27 cellular contexts compared by ENCODE assay signal in genomic region chr9:133457233-133457632, GRCh38. TPM values are rescaled to one million over a fixed set of nuclear protein-coding genes. Genes with fewer than 3 reads are reported as not detected.
A peak's percentile ranks its signal among the peaks of the same experiment; 100 is the strongest.
DNase-seq lines count a peak whose midpoint lies in the region; ATAC-seq and TF ChIP-seq lines count a peak whose summit lies in the region.
"Had no signal": no experiment of that assay in that cellular context is flagged by ENCODE, and none has a peak within 500 bp of the region (broad histone marks: within the 10 kb centered on the region; RNA-seq: fewer than 3 reads in every experiment).

No MANE protein-coding gene starts in this region.

- H3K36me3 Mint-ChIP-seq in H9 (ENCODE audit: insufficient read depth in 1 of 3, low read depth in 3 of 3) = no peaks in the 10 kb centered on the region
- H3K36me3 Mint-ChIP-seq: CD8-positive, alpha-beta T cell had no signal

- H3K14ac ChIP-seq in H9 (ENCODE audit: insufficient read depth, low read length) = no peak overlapping the region

- H3K27me3 ChIP-seq in H9 (ENCODE audit: insufficient read depth, low read length) = no peaks in the 10 kb centered on the region
- H3K27me3 ChIP-seq in WERI-Rb-1 (ENCODE audit: insufficient read depth, low read depth, severe bottlenecking) = no peaks in the 10 kb centered on the region
- no peaks in the 10 kb centered on the region for H3K27me3 ChIP-seq in esophagus squamous epithelium

- no peak overlapping the region for H4K5ac ChIP-seq in H9 (ENCODE audit: insufficient read length, low read depth, low read length)

- H2BK12ac ChIP-seq in H9 (ENCODE audit: insufficient read length, low read depth, low read length) = no peak overlapping the region

- no peaks in the 10 kb centered on the region for H4K20me1 ChIP-seq in H9 (ENCODE audit: control insufficient read depth, insufficient read depth, insufficient read length)

- H3T11ph ChIP-seq in H9 (ENCODE audit: low read length) = no peak overlapping the region

- no peak overlapping the region for H3K27ac Mint-ChIP-seq in H9
- H3K27ac Mint-ChIP-seq: B cell; CD8-positive, alpha-beta T cell; HFFc6 had no signal

- no peaks in the 10 kb centered on the region for H3K9me3 ChIP-seq in H9 (ENCODE audit: control insufficient read depth, low read depth, low read length)
- no peaks in the 10 kb centered on the region for H3K9me3 ChIP-seq in WERI-Rb-1 (ENCODE audit: severe bottlenecking)
- no peaks in the 10 kb centered on the region for H3K9me3 ChIP-seq in esophagus squamous epithelium
- H3K9me3 ChIP-seq: HAP-1 had no signal

- no peaks in the 10 kb centered on the region; the same call in 1 of the 2 replicates for H3K36me3 ChIP-seq in WERI-Rb-1
- H3K36me3 ChIP-seq in esophagus squamous epithelium = no peaks in the 10 kb centered on the region
- H3K36me3 ChIP-seq: HAP-1 had no signal

- H3K79me2 ChIP-seq in H9 (ENCODE audit: insufficient read depth, low read length) = no peaks in the 10 kb centered on the region

- H3K79me1 ChIP-seq in H9 (ENCODE audit: insufficient read depth, low read depth, low read length, poor library complexity, severe bottlenecking) = no peaks in the 10 kb centered on the region

- H3K27me3 Mint-ChIP-seq in H9 (ENCODE audit: low read depth) = peaks cover 8% of the 10 kb centered on the region
- H3K27me3 Mint-ChIP-seq: B cell had no signal

- no peak overlapping the region for H3K23ac ChIP-seq in H9 (ENCODE audit: insufficient read length, low read depth, low read length)

- peak; percentile 69 for DNase-seq in H9
- DNase-seq in WERI-Rb-1 = peak; percentile 49
- peak; percentile 40 for DNase-seq in iPS-NIHi7 (ENCODE audit: extremely low spot score)
- no peak for DNase-seq in NCI-H82 (lab: John Stamatoyannopoulos, UW)
- DNase-seq in HuH-7.5 (ENCODE audit: low spot score) = no peak
- DNase-seq in esophagus squamous epithelium (lab: John Stamatoyannopoulos, UW) = no peak
- DNase-seq: CD8-positive, alpha-beta T cell; DMS 273 treated with DMSO at 0.1 percent for 48 hours; DMS79; EL; GF-D8; HFFc6; NCI-H1092; NCI-H1417 treated with DMSO at 0.1 percent for 48 hours; NCI-H187; NCI-H2081 treated with DMSO at 0.1 percent for 48 hours; NCI-H2171; NCI-H226; NCI-H510A treated with DMSO at 0.1 percent for 48 hours; NCI-H774; NK-92 treated with Interleukin-12 subunit alpha and Interleukin-12 subunit beta, amount 100 ng/mL, for 24 hours; SHP77 treated with DMSO at 0.1 percent for 48 hours had no signal

- H3K4me3 ChIP-seq in WERI-Rb-1 (ENCODE audit: low read depth, low read length) (no peak overlapping the region), esophagus squamous epithelium (no peak overlapping the region)
- H3K4me3 ChIP-seq: HAP-1 had no signal

- H3K27ac ChIP-seq in H9 (ENCODE audit: insufficient read length, low read depth, low read length) (no peak overlapping the region), WERI-Rb-1 (peak overlapping the region; percentile 47), esophagus squamous epithelium (no peak overlapping the region)
- H3K27ac ChIP-seq: C4-2B had no signal

- TF ChIP-seq CTCF in H9 (conservative IDR thresholded peaks at IDR 0.05) (no peak), WERI-Rb-1 (IDR thresholded peaks at IDR 0.05; ENCODE audit: low read depth, low read length) (no peak), esophagus squamous epithelium (IDR thresholded peaks at IDR 0.05) (no peak)

- H4K91ac ChIP-seq in H9 (ENCODE audit: insufficient read length, low read depth, low read length) = no peak overlapping the region

- H2AFZ ChIP-seq in H9 (ENCODE audit: low read length) = no peak overlapping the region

- H4K8ac ChIP-seq in H9 (replicated peaks; ENCODE audit: insufficient read length, low read depth, low read length) = no peak overlapping the region

- no peak overlapping the region for H3K18ac ChIP-seq in H9 (ENCODE audit: insufficient read length, low read depth, low read length)

- H3K4me1 ChIP-seq in H9 (ENCODE audit: insufficient read depth, low read length) (peaks cover 7% of the 10 kb centered on the region; the same call in 1 of the 2 replicates), esophagus squamous epithelium (peaks cover 6 to 31% (median 21%) of the 10 kb centered on the region in 3 donors)

- peaks cover 13% of the 10 kb centered on the region for H3K23me2 ChIP-seq in H9 (ENCODE audit: insufficient read length, low read depth, low read length, poor library complexity, severe bottlenecking)

- ATAC-seq in HG02885 (IDR thresholded peaks at IDR 0.05; ENCODE audit: poor library complexity, unreplicated experiment) = no peak
- ATAC-seq: CD8-positive, alpha-beta T cell; Panc1 had no signal

- no peak overlapping the region for H3K9ac ChIP-seq in H9 (ENCODE audit: extremely low read depth, insufficient read length, low read length)

- H2BK5ac ChIP-seq in H9 (ENCODE audit: insufficient read length, low read length) = no peak overlapping the region

- intact Hi-C loops in esophagus squamous epithelium (cut with DNase I) = no loop called here

- no peak overlapping the region for H2BK15ac ChIP-seq in H9 (ENCODE audit: low read depth, low read length)

- H3K4me2 ChIP-seq in H9 (ENCODE audit: insufficient read depth, insufficient read length, low read length) = no peak overlapping the region

- H3K4ac ChIP-seq in H9 (ENCODE audit: low read depth, low read length) = no peak overlapping the region

- no peaks in the 10 kb centered on the region; a peak in 1 of 5 replicates for H3K9me3 Mint-ChIP-seq in H9
- H3K9me3 Mint-ChIP-seq: CD8-positive, alpha-beta T cell; HFFc6 had no signal

- H3K4me1 Mint-ChIP-seq in H9 = peaks cover 16 to 22% of the 10 kb centered on the region in 2 experiments

- H3K4me3 Mint-ChIP-seq in H9 = no peak overlapping the region
- H3K4me3 Mint-ChIP-seq: B cell; CD8-positive, alpha-beta T cell; HFFc6 had no signal

- H3K56ac ChIP-seq in H9 (ENCODE audit: insufficient read length, low read depth, low read length) = no peak overlapping the region

- TF ChIP-seq POLR2A in esophagus squamous epithelium (IDR thresholded peaks at IDR 0.05) = no peak

- no CpG with 5 or more reads among the region's 13 CpGs for WGBS in H9 (ENCODE audit: extremely low coverage, insufficient read length, low lambda C conversion rate)
- 20 to 37% methylated on average over 1 to 3 of the region's 13 CpGs for WGBS in esophagus squamous epithelium, 2 donors

- no peak overlapping the region for H2AK5ac ChIP-seq in H9 (ENCODE audit: insufficient read length, low read length)

- H2BK20ac ChIP-seq in H9 (ENCODE audit: low read depth, low read length, poor library complexity, severe bottlenecking) = no peak overlapping the region

- H2BK120ac ChIP-seq in H9 (ENCODE audit: low read depth, low read length, poor library complexity, severe bottlenecking) = no peak overlapping the region

RNA-seq across cellular contexts. Expression of gene CACFD1, which starts 2.5 kb away (rescaled TPM):
- 20.0 and 20.2 TPM in 2 replicates for total RNA-seq in H9 (2021)
- total RNA-seq in esophagus squamous epithelium = 10 to 100 TPM in 1 of 4 donors, 1 to 10 TPM in 3; 5.9 to 13.7 (median 9.1) TPM

RNA-seq across cellular contexts. Expression of gene SLC2A6, which starts 21.7 kb away (rescaled TPM):
- total RNA-seq in H9 (2021) (18.7 and 19.5 TPM in 2 replicates), esophagus squamous epithelium (1 to 10 TPM in 1 of 4 donors, under 1 TPM in 3; 0.42 to 1.1 (median 0.85) TPM)

RNA-seq across cellular contexts. Expression of gene ADAMTS13, which starts 35.1 kb away (rescaled TPM):
- total RNA-seq in H9 (2021) = 8.2 and 8.8 TPM in 2 replicates
- 1 to 10 TPM in 1 of 4 donors, under 1 TPM in 3; 0.21 to 2.5 (median 0.33) TPM for total RNA-seq in esophagus squamous epithelium

RNA-seq across cellular contexts. Expression of gene REXO4, which starts 39.4 kb away (rescaled TPM):
- total RNA-seq in H9 (2021) = 33.6 and 35.2 TPM in 2 replicates
- total RNA-seq in esophagus squamous epithelium = 10 to 100 TPM; 21.5 to 26.0 (median 21.7) TPM

Comparison
In these comparisons a context has a peak if more than half of its experiments do, and no peak if none do; other contexts are left out.
1. DNase-seq: peak in H9 (single experiment), WERI-Rb-1 (single experiment) and iPS-NIHi7 (single experiment); none in NCI-H82 (single experiment), HuH-7.5 (single experiment) and esophagus squamous epithelium (single experiment).